In the genomic region with DNA sequence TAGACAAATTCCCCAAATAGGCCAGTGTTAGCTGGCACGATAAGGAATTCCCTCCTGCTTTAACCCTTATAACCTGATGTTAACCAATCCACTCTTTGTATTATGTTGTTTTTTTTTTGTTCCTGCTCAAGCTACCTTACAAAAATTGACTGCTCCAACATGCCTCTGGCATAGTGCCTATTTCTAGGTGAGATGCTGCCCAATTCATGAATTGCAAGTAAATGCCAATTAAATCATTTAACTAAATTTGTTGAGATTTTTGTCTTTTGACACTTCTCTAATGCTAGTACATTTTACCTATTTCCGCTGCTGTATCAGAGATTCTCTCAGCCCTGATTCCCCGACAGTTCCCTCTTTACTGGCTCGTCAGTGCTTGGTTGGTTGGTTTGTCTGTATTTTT, we compare ENCODE assay signal across 39 cellular contexts.
"Had no signal": no experiment of that assay in that cellular context is flagged by ENCODE, and none has a peak within 500 bp of the region (broad histone marks: within the 10 kb centered on the region; RNA-seq: fewer than 3 reads in every experiment).

No MANE protein-coding gene starts in this region.

- FAIRE-seq: astrocyte, bronchial epithelial cell had no signal

- H3K4me3 Mint-ChIP-seq: activated naive CD4-positive, alpha-beta T cell treated with anti-CD3 and anti-CD28 coated beads for 36 hours; activated naive CD4-positive, alpha-beta T cell treated with anti-CD3 and anti-CD28 coated beads, Interleukin-2, amount 10 ng/mL, durations not matched to agents 7 days and 5 days; activated naive CD4-positive, alpha-beta T cell treated with anti-CD3 and anti-CD28 coated beads, Interleukin-2, amount 50 U/mL, for 24 hours; activated naive CD8-positive, alpha-beta T cell; activated naive CD8-positive, alpha-beta T cell treated with anti-CD3 and anti-CD28 coated beads for 36 hours; activated naive CD8-positive, alpha-beta T cell treated with anti-CD3 and anti-CD28 coated beads, Interleukin-2, amount 10 ng/mL, durations not matched to agents 7 days and 5 days; activated naive CD8-positive, alpha-beta T cell treated with anti-CD3 and anti-CD28 coated beads, Interleukin-2, amount 50 U/mL, for 24 hours; activated T-cell treated with anti-CD3 and anti-CD28 coated beads, Interleukin-2, amount 50 U/mL, for 24 hours; activated T-cell treated with anti-CD3 and anti-CD28 coated beads, Interleukin-2, amount 50 U/mL, for 4 hours; activated T-cell treated with anti-CD3 and anti-CD28 coated beads, Interleukin-2, amount 50 U/mL, for 72 hours; activated T-helper 1 cell treated with anti-CD3 and anti-CD28 coated beads, Interleukin-12 subunit alpha, Interleukin-12 subunit beta, Interleukin-2, Interleukin-4 antibody, amounts not matched to agents 30 ng/mL and 10 ng/mL and 1 ng/mL, durations not matched to agents 14 hours and 24 hours and 36 hours; activated T-helper 17 cell treated with anti-CD3 and anti-CD28 coated beads, Interleukin-2, amount 50 U/mL, for 72 hours; brain; central memory CD8-positive, alpha-beta T cell had no signal

- H3K4me3 ChIP-seq: adrenal gland, ascending aorta, body of pancreas, breast epithelium, cardiac muscle cell had no signal

- H3K36me3 ChIP-seq: adrenal gland, ascending aorta, brain microvascular endothelial cell, breast epithelium, cardiac muscle cell had no signal

- H3K27ac ChIP-seq: adrenal gland, ascending aorta, body of pancreas, brain microvascular endothelial cell, breast epithelium, cardiac muscle cell had no signal

- H3K4me1 ChIP-seq: adrenal gland, ascending aorta, body of pancreas, breast epithelium had no signal

- H3K27me3 Mint-ChIP-seq: activated naive CD4-positive, alpha-beta T cell treated with anti-CD3 and anti-CD28 coated beads, Interleukin-2, amount 10 ng/mL, durations not matched to agents 7 days and 5 days; activated naive CD4-positive, alpha-beta T cell treated with anti-CD3 and anti-CD28 coated beads, Interleukin-2, amount 50 U/mL, for 24 hours; activated naive CD8-positive, alpha-beta T cell; activated naive CD8-positive, alpha-beta T cell treated with anti-CD3 and anti-CD28 coated beads for 36 hours; activated naive CD8-positive, alpha-beta T cell treated with anti-CD3 and anti-CD28 coated beads, Interleukin-2, amount 10 ng/mL, durations not matched to agents 7 days and 5 days; activated naive CD8-positive, alpha-beta T cell treated with anti-CD3 and anti-CD28 coated beads, Interleukin-2, amount 50 U/mL, for 24 hours; activated T-cell treated with anti-CD3 and anti-CD28 coated beads, Interleukin-2, amount 50 U/mL, for 24 hours; activated T-helper 17 cell treated with anti-CD3 and anti-CD28 coated beads, Interleukin-2, amount 50 U/mL, for 72 hours; brain; central memory CD8-positive, alpha-beta T cell had no signal

- H3K27me3 ChIP-seq: adrenal gland, ascending aorta, body of pancreas, brain microvascular endothelial cell, breast epithelium, cardiac muscle cell had no signal

- H3K27ac Mint-ChIP-seq: activated naive CD4-positive, alpha-beta T cell treated with anti-CD3 and anti-CD28 coated beads for 36 hours; activated naive CD4-positive, alpha-beta T cell treated with anti-CD3 and anti-CD28 coated beads, Interleukin-2, amount 10 ng/mL, durations not matched to agents 7 days and 5 days; activated naive CD4-positive, alpha-beta T cell treated with anti-CD3 and anti-CD28 coated beads, Interleukin-2, amount 50 U/mL, for 24 hours; activated naive CD4-positive, alpha-beta T cell treated with anti-CD3 and anti-CD28 coated beads, Interleukin-2, amount 50 U/mL, for 72 hours; activated naive CD8-positive, alpha-beta T cell; activated naive CD8-positive, alpha-beta T cell treated with anti-CD3 and anti-CD28 coated beads for 36 hours; activated naive CD8-positive, alpha-beta T cell treated with anti-CD3 and anti-CD28 coated beads, Interleukin-2, amount 10 ng/mL, durations not matched to agents 7 days and 5 days; activated naive CD8-positive, alpha-beta T cell treated with anti-CD3 and anti-CD28 coated beads, Interleukin-2, amount 50 U/mL, for 24 hours; activated T-cell treated with anti-CD3 and anti-CD28 coated beads, Interleukin-2, amount 50 U/mL, for 24 hours; activated T-cell treated with anti-CD3 and anti-CD28 coated beads, Interleukin-2, amount 50 U/mL, for 72 hours; activated T-helper 1 cell treated with anti-CD3 and anti-CD28 coated beads, Interleukin-12 subunit alpha, Interleukin-12 subunit beta, Interleukin-2, Interleukin-4 antibody, amounts not matched to agents 30 ng/mL and 10 ng/mL and 1 ng/mL, durations not matched to agents 14 hours and 24 hours and 36 hours; activated T-helper 17 cell treated with anti-CD3 and anti-CD28 coated beads, Interleukin-2, amount 50 U/mL, for 72 hours; activated T-helper 2 cell treated with anti-CD3 and anti-CD28 coated beads, Interferon-gamma antibody, Interleukin-2, Interleukin-4, amounts not matched to agents 10 μg/mL and 5 μg/mL and 100 μg/mL, durations not matched to agents 14 hours and 24 hours and 36 hours; brain had no signal

- H3K36me3 Mint-ChIP-seq: brain had no signal

- H3K9me3 Mint-ChIP-seq: activated naive CD4-positive, alpha-beta T cell treated with anti-CD3 and anti-CD28 coated beads, Interleukin-2, amount 50 U/mL, for 24 hours; activated T-helper 17 cell treated with anti-CD3 and anti-CD28 coated beads, Interleukin-2, amount 50 U/mL, for 72 hours; central memory CD8-positive, alpha-beta T cell had no signal

- H3K4me1 Mint-ChIP-seq: activated naive CD4-positive, alpha-beta T cell treated with anti-CD3 and anti-CD28 coated beads, Interleukin-2, amount 10 ng/mL, durations not matched to agents 7 days and 5 days; activated naive CD4-positive, alpha-beta T cell treated with anti-CD3 and anti-CD28 coated beads, Interleukin-2, amount 50 U/mL, for 24 hours; activated naive CD8-positive, alpha-beta T cell treated with anti-CD3 and anti-CD28 coated beads, Interleukin-2, amount 50 U/mL, for 24 hours; activated T-helper 17 cell treated with anti-CD3 and anti-CD28 coated beads, Interleukin-2, amount 50 U/mL, for 72 hours; brain had no signal

- ATAC-seq: activated naive CD4-positive, alpha-beta T cell treated with anti-CD3 and anti-CD28 coated beads, Interleukin-2, amount 50 U/mL, for 72 hours; activated naive CD8-positive, alpha-beta T cell treated with anti-CD3 and anti-CD28 coated beads, Interleukin-2, amount 50 U/mL, for 24 hours; activated T-cell treated with anti-CD3 and anti-CD28 coated beads, Interleukin-2, amount 50 U/mL, for 4 hours; activated T-cell treated with anti-CD3 and anti-CD28 coated beads, Interleukin-2, amount 50 U/mL, for 72 hours; activated T-helper 17 cell treated with anti-CD3 and anti-CD28 coated beads, Interleukin-2, amount 50 U/mL, for 72 hours; body of pancreas had no signal

- DNase-seq: activated effector memory CD4-positive, alpha-beta T cell treated with anti-CD3 and anti-CD28 coated beads, Interleukin-2, amount 50 U/mL, for 16 hours; activated effector memory CD4-positive, alpha-beta T cell treated with Interleukin-2 at 50 U/mL for 16 hours; activated gamma-delta T cell; activated gamma-delta T cell treated with Interleukin-2 at 50 U/mL for 16 hours; activated naive CD4-positive, alpha-beta T cell; activated naive CD4-positive, alpha-beta T cell treated with anti-CD3 and anti-CD28 coated beads for 36 hours; activated naive CD4-positive, alpha-beta T cell treated with anti-CD3 and anti-CD28 coated beads, Interleukin-2, amount 10 ng/mL, durations not matched to agents 7 days and 5 days; activated naive CD4-positive, alpha-beta T cell treated with anti-CD3 and anti-CD28 coated beads, Interleukin-2, amount 50 U/mL, for 16 hours; activated naive CD4-positive, alpha-beta T cell treated with Interleukin-2 at 50 U/mL for 16 hours; activated naive CD8-positive, alpha-beta T cell treated with anti-CD3 and anti-CD28 coated beads for 36 hours; activated naive CD8-positive, alpha-beta T cell treated with anti-CD3 and anti-CD28 coated beads, Interleukin-2, amount 10 ng/mL, durations not matched to agents 7 days and 5 days; activated naive CD8-positive, alpha-beta T cell treated with anti-CD3 and anti-CD28 coated beads, Interleukin-2, amount 50 U/mL, for 24 hours; activated T-cell treated with anti-CD3 and anti-CD28 coated beads, Interleukin-2, amount 50 U/mL, for 24 hours; activated T-cell treated with anti-CD3 and anti-CD28 coated beads, Interleukin-2, amount 50 U/mL, for 4 hours; activated T-cell treated with anti-CD3 and anti-CD28 coated beads, Interleukin-2, amount 50 U/mL, for 48 hours; activated T-cell treated with anti-CD3 and anti-CD28 coated beads, Interleukin-2, amount 50 U/mL, for 72 hours; adrenal gland; amniotic stem cell; amygdala; anterior cingulate cortex; aorta; body of pancreas; brain microvascular endothelial cell; caudate nucleus; central memory CD4-positive, alpha-beta T cell; cerebellar nuclear complex had no signal
